8 cellular contexts compared by ENCODE assay signal in the genomic region with DNA sequence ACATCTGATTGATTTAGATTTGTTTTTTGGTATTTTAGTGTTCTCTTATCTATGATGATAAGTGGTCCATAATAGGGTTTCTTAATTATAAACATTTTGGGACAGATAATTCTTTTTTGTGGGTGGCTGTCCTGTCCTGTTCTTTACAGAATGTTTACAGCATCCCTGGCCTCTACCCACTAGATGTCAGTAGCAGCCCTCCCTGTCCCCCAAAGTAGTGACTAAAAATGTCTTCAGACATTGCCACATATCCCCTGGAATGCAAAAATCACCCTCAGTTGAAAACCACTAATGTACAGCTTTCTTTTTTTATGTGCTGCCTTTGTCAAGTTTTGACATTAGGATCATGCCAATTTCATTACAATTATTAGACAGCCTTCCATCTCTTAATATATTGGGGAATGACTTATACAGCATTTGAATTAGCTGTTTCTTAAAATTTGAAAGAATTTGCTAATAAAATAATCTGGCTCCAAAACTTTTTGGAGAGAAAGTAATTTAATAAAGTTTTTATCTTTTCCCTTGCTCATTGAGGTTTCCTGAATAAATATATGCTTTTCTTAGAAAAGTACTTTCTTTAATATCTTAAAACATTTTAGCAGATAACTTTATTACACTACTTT. TPM values are rescaled to one million over a fixed set of nuclear protein-coding genes. Genes with fewer than 3 reads are reported as not detected.
DNase-seq lines count a peak whose midpoint lies in the region; ATAC-seq, FAIRE-seq and TF ChIP-seq lines count a peak whose summit lies in the region.

No MANE protein-coding gene starts in this region.

- TF ChIP-seq CTCF in RWPE1 (conservative IDR thresholded peaks at IDR 0.05; ENCODE audit: low read depth) (peak; percentile 60), GM12878 (IDR thresholded peaks at IDR 0.05 in 2 of 3, conservative IDR thresholded peaks at IDR 0.05 in 1 of 3; ENCODE audit: control insufficient read depth in 2 of 3, extremely low read depth in 1 of 3, insufficient read depth in 1 of 3, low read depth in 3 of 3, low read length in 3 of 3) (peak; percentile 60 to 77 (median 64); a peak in 5 of 6 replicates)

- RAD21 ChIA-PET in GM12878 (lab: Charles Lee; ENCODE audit: unreplicated experiment) = interaction anchor here (0.7 to 9.5 kb wide), 9 partner anchors 19 to 122 kb away, joined by 3 to 159 read pairs (median 6); a partner anchor contains a TSS

- no peak for TF ChIP-seq POLR2A in GM12878 (IDR thresholded peaks at IDR 0.05; ENCODE audit: low read depth, low read length)

- H3K4me1 ChIP-seq in GM12878 (ENCODE audit: control insufficient read depth, insufficient read depth, low read length) = peaks cover 7% of the 10 kb centered on the region

- peaks cover 6% of the 10 kb centered on the region for H3K79me2 ChIP-seq in GM12878 (ENCODE audit: control insufficient read depth, insufficient read depth, low read length)

- H3K27me3 ChIP-seq in GM12878 (replicated peaks in 1 of 2; ENCODE audit: control insufficient read depth in 2 of 2, insufficient read depth in 2 of 2, low read length in 1 of 2) = no peaks in the 10 kb centered on the region

- in situ Hi-C loops in GM12878 (cut with MboI) = loop anchor here (25.0 kb wide), 1 partner anchor 109 kb away; no protein-coding TSS in a partner anchor

- ATAC-seq in HG02642 (IDR thresholded peaks at IDR 0.05; ENCODE audit: poor library complexity, unreplicated experiment) (peak; percentile 54), GM12878 (peak; percentile 71), HG03045 (IDR thresholded peaks at IDR 0.05; ENCODE audit: unreplicated experiment) (no peak)

- H3K27ac ChIP-seq in RWPE1 (no peak overlapping the region), GM12878 (ENCODE audit: control insufficient read depth, insufficient read depth) (no peak overlapping the region)

- no peak overlapping the region for H2AFZ ChIP-seq in GM12878 (ENCODE audit: control insufficient read depth, low read depth, low read length)

- DNase-seq in GM04503 (ENCODE audit: low read depth) (peak; percentile 30), RWPE1 (ENCODE audit: low spot score) (peak; percentile 9), GM12878 (ENCODE audit: low read depth, low spot score) (no peak), medulla oblongata (ENCODE audit: extremely low spot score) (peak; percentile 86), NCI-H2107 treated with DMSO at 0.1 percent for 48 hours (lab: John Stamatoyannopoulos, UW; ENCODE audit: unreplicated experiment) (no peak), islet precursor cell (no peak)

- no peak overlapping the region for H3K9ac ChIP-seq in GM12878 (ENCODE audit: control insufficient read depth, insufficient read depth, low read length)

- no peaks in the 10 kb centered on the region; the same call in 1 of the 2 replicates for H4K20me1 ChIP-seq in GM12878 (ENCODE audit: control insufficient read depth, insufficient read depth)

- no peak overlapping the region for H3K4me3 ChIP-seq in GM12878

- no peak for TF ChIP-seq EP300 in GM12878 (IDR thresholded peaks at IDR 0.05; ENCODE audit: borderline replicate concordance in 1 of 2, control insufficient read depth in 1 of 2, low read depth in 2 of 2, low read length in 2 of 2)

- peaks cover 17 to 61% of the 10 kb centered on the region in 2 experiments for H3K36me3 ChIP-seq in GM12878 (ENCODE audit: control insufficient read depth in 2 of 2, insufficient read depth in 2 of 2, low read length in 1 of 2)

- CTCF ChIA-PET in RWPE1 (lab: Yijun Ruan, JAX) = interaction anchor here (0.6 to 1.1 kb wide), 6 partner anchors 14 to 947 kb away, joined by 3 to 6 read pairs (median 3); no protein-coding TSS in a partner anchor
- CTCF ChIA-PET in GM12878 (lab: Yijun Ruan, JAX) = interaction anchor here (0.5 to 13.6 kb wide), 25 partner anchors 9 to 122 kb away, joined by 3 to 261 read pairs (median 3); a partner anchor contains a TSS

- intact Hi-C loops in GM12878 (cut with micrococcal nuclease; ENCODE audit: unreplicated experiment) = loop anchor here (1.0 kb wide), 2 partner anchors 25 to 110 kb away; no protein-coding TSS in a partner anchor

- no TSS peak for BruUV-seq in GM12878 (replicated peaks; lab: Mats Ljungman, UMichigan)

- peak; percentile 88 for TF ChIP-seq RAD21 in GM12878 (IDR thresholded peaks at IDR 0.05; ENCODE audit: insufficient read depth, low read depth, low read length)

- no peak overlapping the region for H3K4me2 ChIP-seq in GM12878 (ENCODE audit: control insufficient read depth, insufficient read depth)

- POLR2A ChIA-PET in RWPE1 (lab: Yijun Ruan, JAX; ENCODE audit: low non-redundant PET) (no interaction called here), GM12878 (lab: Charles Lee) (interaction anchor here (1.5 kb wide), 1 partner anchor 17 kb away, joined by 8 read pairs; no protein-coding TSS in a partner anchor)

- SMC1A ChIA-PET in GM12878 (lab: Charles Lee; ENCODE audit: uncharacterized antibody, unreplicated experiment) = interaction anchor here (0.6 to 12.8 kb wide), 17 partner anchors 11 to 118 kb away, joined by 3 to 193 read pairs (median 4); a partner anchor contains a TSS

- no peaks in the 10 kb centered on the region for H3K9me3 ChIP-seq in GM12878 (replicated peaks; ENCODE audit: control insufficient read depth, insufficient read depth, low read length)

- FAIRE-seq in GM12878 (lab: Jason Lieb, UNC) = peak; percentile 80

TF ChIP-seq in GM12878, 131 proteins besides CTCF, POLR2A, EP300 and RAD21 (continues in another document):
- TF ChIP-seq, protein P1, sequence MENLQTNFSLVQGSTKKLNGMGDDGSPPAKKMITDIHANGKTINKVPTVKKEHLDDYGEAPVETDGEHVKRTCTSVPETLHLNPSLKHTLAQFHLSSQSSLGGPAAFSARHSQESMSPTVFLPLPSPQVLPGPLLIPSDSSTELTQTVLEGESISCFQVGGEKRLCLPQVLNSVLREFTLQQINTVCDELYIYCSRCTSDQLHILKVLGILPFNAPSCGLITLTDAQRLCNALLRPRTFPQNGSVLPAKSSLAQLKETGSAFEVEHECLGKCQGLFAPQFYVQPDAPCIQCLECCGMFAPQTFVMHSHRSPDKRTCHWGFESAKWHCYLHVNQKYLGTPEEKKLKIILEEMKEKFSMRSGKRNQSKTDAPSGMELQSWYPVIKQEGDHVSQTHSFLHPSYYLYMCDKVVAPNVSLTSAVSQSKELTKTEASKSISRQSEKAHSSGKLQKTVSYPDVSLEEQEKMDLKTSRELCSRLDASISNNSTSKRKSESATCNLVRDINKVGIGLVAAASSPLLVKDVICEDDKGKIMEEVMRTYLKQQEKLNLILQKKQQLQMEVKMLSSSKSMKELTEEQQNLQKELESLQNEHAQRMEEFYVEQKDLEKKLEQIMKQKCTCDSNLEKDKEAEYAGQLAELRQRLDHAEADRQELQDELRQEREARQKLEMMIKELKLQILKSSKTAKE (IDR thresholded peaks at IDR 0.05; ENCODE audit: low read depth, poor library complexity, severe bottlenecking) = no peak
- TF ChIP-seq YY1 (IDR thresholded peaks at IDR 0.05; ENCODE audit: low read depth, low read length) (peak; percentile 63), STAT1 (conservative IDR thresholded peaks at IDR 0.05) (no peak), MEF2A (IDR thresholded peaks at IDR 0.05; ENCODE audit: insufficient read depth, low read depth, low read length) (0 out of 2 replicates have a peak, but pooled peaks have one; percentile 52), WRNIP1 (IDR thresholded peaks at IDR 0.05; ENCODE audit: borderline replicate concordance, low read depth, low read length) (no peak), NRF1 (conservative IDR thresholded peaks at IDR 0.05; ENCODE audit: low read depth, low read length) (no peak), RUNX3 (IDR thresholded peaks at IDR 0.05; ENCODE audit: low read length) (peak; percentile 35)
- TF ChIP-seq, protein P2, sequence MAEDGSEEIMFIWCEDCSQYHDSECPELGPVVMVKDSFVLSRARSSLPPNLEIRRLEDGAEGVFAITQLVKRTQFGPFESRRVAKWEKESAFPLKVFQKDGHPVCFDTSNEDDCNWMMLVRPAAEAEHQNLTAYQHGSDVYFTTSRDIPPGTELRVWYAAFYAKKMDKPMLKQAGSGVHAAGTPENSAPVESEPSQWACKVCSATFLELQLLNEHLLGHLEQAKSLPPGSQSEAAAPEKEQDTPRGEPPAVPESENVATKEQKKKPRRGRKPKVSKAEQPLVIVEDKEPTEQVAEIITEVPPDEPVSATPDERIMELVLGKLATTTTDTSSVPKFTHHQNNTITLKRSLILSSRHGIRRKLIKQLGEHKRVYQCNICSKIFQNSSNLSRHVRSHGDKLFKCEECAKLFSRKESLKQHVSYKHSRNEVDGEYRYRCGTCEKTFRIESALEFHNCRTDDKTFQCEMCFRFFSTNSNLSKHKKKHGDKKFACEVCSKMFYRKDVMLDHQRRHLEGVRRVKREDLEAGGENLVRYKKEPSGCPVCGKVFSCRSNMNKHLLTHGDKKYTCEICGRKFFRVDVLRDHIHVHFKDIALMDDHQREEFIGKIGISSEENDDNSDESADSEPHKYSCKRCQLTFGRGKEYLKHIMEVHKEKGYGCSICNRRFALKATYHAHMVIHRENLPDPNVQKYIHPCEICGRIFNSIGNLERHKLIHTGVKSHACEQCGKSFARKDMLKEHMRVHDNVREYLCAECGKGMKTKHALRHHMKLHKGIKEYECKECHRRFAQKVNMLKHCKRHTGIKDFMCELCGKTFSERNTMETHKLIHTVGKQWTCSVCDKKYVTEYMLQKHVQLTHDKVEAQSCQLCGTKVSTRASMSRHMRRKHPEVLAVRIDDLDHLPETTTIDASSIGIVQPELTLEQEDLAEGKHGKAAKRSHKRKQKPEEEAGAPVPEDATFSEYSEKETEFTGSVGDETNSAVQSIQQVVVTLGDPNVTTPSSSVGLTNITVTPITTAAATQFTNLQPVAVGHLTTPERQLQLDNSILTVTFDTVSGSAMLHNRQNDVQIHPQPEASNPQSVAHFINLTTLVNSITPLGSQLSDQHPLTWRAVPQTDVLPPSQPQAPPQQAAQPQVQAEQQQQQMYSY (CRISPR knock-in tag; IDR thresholded peaks at IDR 0.05) = no peak

RNA-seq across cellular contexts. Expression of a gene that starts 19.5 kb away (rescaled TPM):
- total RNA-seq in GM12878 (2013; cell fraction: nucleolus; rRNA removed) = 126 and 131 TPM in 2 replicates
- total RNA-seq in GM12878 (2014; rRNA removed) = 23.9 and 25.2 TPM in 2 replicates
- 52.1 and 57.1 TPM in 2 replicates for total RNA-seq in GM12878 (2014; rRNA removed; fragmentation: Illumina TruSeq; extraction: Trizol)
- 135 and 141 TPM in 2 replicates for total RNA-seq in GM12878 (2021)
- 45.3 TPM for polyA plus RNA-seq in GM12878 (2011; ENCODE audit: low read depth)
- polyA plus RNA-seq in GM12878 (2011; rRNA removed) = 96.8 and 110 TPM in 2 replicates
- 103 and 160 TPM in 2 replicates for polyA plus RNA-seq in GM12878 (2011; cell fraction: cytosol; rRNA removed)
- polyA plus RNA-seq in GM12878 (2011; cell fraction: nucleus; rRNA removed) = 112 and 138 TPM in 2 replicates
- polyA plus RNA-seq in GM12878 (2012) = 115 and 116 TPM in 2 replicates
- polyA plus RNA-seq in GM12878 (2014; fragmentation: Illumina TruSeq; extraction: Trizol) = 185 and 188 TPM in 2 replicates
- polyA plus RNA-seq in GM12878 (2014; fragmentation: Nextera tagmentation; extraction: Ambion mirVana) = 10 to 100 TPM; 23.1 to 28.6 TPM
- polyA plus RNA-seq in GM12878 (2014; rRNA removed) = 66.7 and 68.8 TPM in 2 replicates
- 10 to 100 TPM; 71.2 to 77.5 TPM for polyA plus RNA-seq in GM12878 (2016; fragmentation: Nextera tagmentation; extraction: Ambion mirVana)
- 114 and 136 TPM in 2 replicates for polyA minus RNA-seq in GM12878 (2011; rRNA and poly(A)+ RNA removed)
- 56.0 and 63.3 TPM in 2 replicates for polyA minus RNA-seq in GM12878 (2011; cell fraction: cytosol; rRNA and poly(A)+ RNA removed)
- polyA minus RNA-seq in GM12878 (2011; cell fraction: nucleus; rRNA and poly(A)+ RNA removed) = 84.1 and 152 TPM in 2 replicates

Comparison
In these comparisons a context has a peak if more than half of its experiments do, and no peak if none do; other contexts are left out.
1. DNase-seq: peak in GM04503 (single experiment), RWPE1 (single experiment) and medulla oblongata (single experiment); none in GM12878 (single experiment), NCI-H2107 treated with DMSO at 0.1 percent for 48 hours (single experiment) and islet precursor cell (single experiment).